In genomic region chr15:57772223-57772957, GRCh38 we compare ENCODE assay signal across 18 cellular contexts.
A peak's percentile ranks its signal among the peaks of the same experiment; 100 is the strongest.
DNase-seq lines count a peak whose midpoint lies in the region; ATAC-seq and TF ChIP-seq lines count a peak whose summit lies in the region.
"Had no signal": no experiment of that assay in that cellular context is flagged by ENCODE, and none has a peak within 500 bp of the region (broad histone marks: within the 10 kb centered on the region; RNA-seq: fewer than 3 reads in every experiment).

No MANE protein-coding gene starts in this region.

- no peak overlapping the region for H3K4me3 Mint-ChIP-seq in osteocyte (ENCODE audit: unreplicated experiment)
- H3K4me3 Mint-ChIP-seq: activated CD4-positive, alpha-beta T cell treated with anti-CD3 and anti-CD28 coated beads, Interleukin-2, amount 10 ng/mL, durations not matched to agents 24 days and 14 days; natural killer cell treated with Interleukin-12 subunit alpha and Interleukin-12 subunit beta and Interleukin-15 and Interleukin-18, amount 100 ng/mL, for 72 hours; stimulated activated naive CD8-positive, alpha-beta T cell treated with anti-CD3 and anti-CD28 coated beads, Interleukin-15, Interleukin-2, amounts not matched to agents 100 ng/mL and 50 ng/mL, for 24 hours; T-helper 1 cell treated with Interleukin-12 subunit alpha and Interleukin-12 subunit beta and Interleukin-4 antibody, amounts not matched to agents 30 μg/mL and 1 μg/mL, for 36 hours had no signal

- TF ChIP-seq RAD21 in HCT116 (IDR thresholded peaks at IDR 0.05; ENCODE audit: low read depth): no peak

- H3K27ac ChIP-seq in HCT116 (ENCODE audit: low read depth, low read length): no peak overlapping the region
- H3K27ac ChIP-seq: BLaER1, right atrium auricular region had no signal

- H3K4me1 Mint-ChIP-seq in osteocyte (ENCODE audit: unreplicated experiment): peaks cover 5% of the 10 kb centered on the region

- BruUV-seq in HCT116 (replicated peaks; lab: Mats Ljungman, UMichigan): no TSS peak

- H3K27ac Mint-ChIP-seq in osteocyte (ENCODE audit: unreplicated experiment): no peak overlapping the region
- H3K27ac Mint-ChIP-seq: activated CD4-positive, alpha-beta T cell treated with anti-CD3 and anti-CD28 coated beads, Interleukin-2, amount 10 ng/mL, durations not matched to agents 24 days and 14 days; natural killer cell treated with Interleukin-12 subunit alpha and Interleukin-12 subunit beta and Interleukin-15 and Interleukin-18, amount 100 ng/mL, for 72 hours; stimulated activated naive CD8-positive, alpha-beta T cell treated with anti-CD3 and anti-CD28 coated beads, Interleukin-15, Interleukin-2, amounts not matched to agents 100 ng/mL and 50 ng/mL, for 24 hours; T-helper 1 cell treated with Interleukin-12 subunit alpha and Interleukin-12 subunit beta and Interleukin-4 antibody, amounts not matched to agents 30 μg/mL and 1 μg/mL, for 36 hours had no signal

- H3K9ac ChIP-seq in HCT116 (ENCODE audit: low read length): no peak overlapping the region
- no peak overlapping the region for H3K9ac ChIP-seq in adipocyte (ENCODE audit: low read length)
- H3K9ac ChIP-seq: BLaER1 had no signal

- H3K4me1 ChIP-seq in HCT116 (ENCODE audit: control insufficient read depth in 1 of 2, insufficient read depth in 2 of 2, low read length in 2 of 2): peaks cover 0 to 6% of the 10 kb centered on the region in 2 experiments; a peak in 1 of 4 replicates
- peaks cover 12% of the 10 kb centered on the region for H3K4me1 ChIP-seq in adipocyte (ENCODE audit: control insufficient read depth, insufficient read depth, low read length)

- RAD21 ChIA-PET in HCT116 (lab: Charles Lee; ENCODE audit: low non-redundant PET in 1 of 2, low total read pairs in 2 of 2, uncharacterized antibody in 2 of 2, unreplicated experiment in 2 of 2): no interaction called here

- H2AFZ ChIP-seq in HCT116 (ENCODE audit: low read depth, low read length, poor library complexity, severe bottlenecking): no peak overlapping the region

- no peak for TF ChIP-seq POLR2A in HCT116 (IDR thresholded peaks at IDR 0.05; ENCODE audit: borderline replicate concordance, extremely low read depth, insufficient read depth, insufficient read length)

- intact Hi-C loops in HCT116 (cut with micrococcal nuclease) (no loop called here), left ventricle myocardium superior (cut with micrococcal nuclease) (no loop called here)

- no peak overlapping the region for H3K4me3 ChIP-seq in HCT116 (replicated peaks in 1 of 2; ENCODE audit: low read depth in 1 of 2, low read length in 2 of 2)
- no peak overlapping the region for H3K4me3 ChIP-seq in adipocyte (ENCODE audit: low read length)
- H3K4me3 ChIP-seq: BLaER1, right atrium auricular region had no signal

- TF ChIP-seq CTCF in HCT116 (IDR thresholded peaks at IDR 0.05 in 2 of 3, conservative IDR thresholded peaks at IDR 0.05 in 1 of 3; ENCODE audit: borderline replicate concordance in 1 of 3, insufficient read depth in 1 of 3, low read depth in 2 of 3, low read length in 2 of 3) (no peak), osteocyte (IDR thresholded peaks at IDR 0.05) (no peak)

- H4K20me1 ChIP-seq in HCT116 (ENCODE audit: insufficient read depth): no peaks in the 10 kb centered on the region
- H4K20me1 ChIP-seq: BLaER1 had no signal

- ATAC-seq in HCT116 (peak; percentile 34; the same call in 1 of the 2 replicates), left ventricle myocardium superior (no peak)
- ATAC-seq: left cardiac atrium had no signal

- no peaks in the 10 kb centered on the region for H3K79me2 ChIP-seq in HCT116 (ENCODE audit: insufficient read depth, low read length)

- H3K27me3 ChIP-seq in HCT116 (ENCODE audit: insufficient read depth, low read length) (no peaks in the 10 kb centered on the region), adipocyte (replicated peaks; ENCODE audit: control insufficient read depth, insufficient read depth, low read length) (peaks cover 8% of the 10 kb centered on the region)
- H3K27me3 ChIP-seq: right atrium auricular region had no signal

- H3K36me3 Mint-ChIP-seq in osteocyte (ENCODE audit: unreplicated experiment): no peaks in the 10 kb centered on the region
- H3K36me3 Mint-ChIP-seq: natural killer cell treated with Interleukin-12 subunit alpha and Interleukin-12 subunit beta and Interleukin-15 and Interleukin-18, amount 100 ng/mL, for 72 hours had no signal

- no peak overlapping the region for H3K4me2 ChIP-seq in HCT116 (ENCODE audit: low read length)
- H3K4me2 ChIP-seq: BLaER1 had no signal

- peaks cover 2% of the 10 kb centered on the region for H3K27me3 Mint-ChIP-seq in osteocyte (ENCODE audit: unreplicated experiment)
- H3K27me3 Mint-ChIP-seq: stimulated activated naive CD8-positive, alpha-beta T cell treated with anti-CD3 and anti-CD28 coated beads, Interleukin-15, Interleukin-2, amounts not matched to agents 100 ng/mL and 50 ng/mL, for 24 hours had no signal

- POLR2A ChIA-PET in HCT116 (lab: Charles Lee): no interaction called here

- DNase-seq in AG08395 (ENCODE audit: low spot score) (peak; percentile 61), HCT116 (ENCODE audit: low read depth, low spot score) (no peak), adipocyte (ENCODE audit: low read depth) (peak; percentile 10), foreskin melanocyte (peak; percentile 60), left ventricle myocardium superior (no peak), NCI-H1105 treated with DMSO at 0.1 percent for 48 hours (lab: John Stamatoyannopoulos, UW) (no peak), osteocyte (ENCODE audit: extremely low spot score, unreplicated experiment) (no peak), middle frontal gyrus (ENCODE audit: extremely low spot score, low spot score) (no peak)
- DNase-seq: activated CD4-positive, alpha-beta T cell treated with anti-CD3 and anti-CD28 coated beads, Interleukin-2, amount 10 ng/mL, durations not matched to agents 24 days and 14 days; caudate nucleus; GF-D8; left cardiac atrium; stimulated activated CD4-positive, alpha-beta T cell treated with anti-CD3 and anti-CD28 coated beads, Interleukin-4, amount 100 ng/mL, for 24 hours had no signal

- CTCF ChIA-PET in HCT116 (lab: Charles Lee): no interaction called here

- H3K9me3 ChIP-seq in HCT116 (ENCODE audit: control insufficient read depth in 1 of 2, insufficient read depth in 1 of 2, low read depth in 1 of 2, low read length in 2 of 2) (no peaks in the 10 kb centered on the region), adipocyte (ENCODE audit: control insufficient read depth, low read length) (no peaks in the 10 kb centered on the region)
- H3K9me3 ChIP-seq: BLaER1, right atrium auricular region had no signal

- H3K36me3 ChIP-seq in HCT116 (ENCODE audit: control insufficient read depth in 1 of 2, insufficient read depth in 2 of 2, low read length in 2 of 2) (no peaks in the 10 kb centered on the region), adipocyte (ENCODE audit: control insufficient read depth, insufficient read depth, low read length, severe bottlenecking) (no peaks in the 10 kb centered on the region)
- H3K36me3 ChIP-seq: BLaER1, right atrium auricular region had no signal

- no peaks in the 10 kb centered on the region for H3K9me3 Mint-ChIP-seq in osteocyte (ENCODE audit: unreplicated experiment)
- H3K9me3 Mint-ChIP-seq: activated CD4-positive, alpha-beta T cell treated with anti-CD3 and anti-CD28 coated beads, Interleukin-2, amount 10 ng/mL, durations not matched to agents 24 days and 14 days; natural killer cell treated with Interleukin-12 subunit alpha and Interleukin-12 subunit beta and Interleukin-15 and Interleukin-18, amount 100 ng/mL, for 72 hours; stimulated activated naive CD8-positive, alpha-beta T cell treated with anti-CD3 and anti-CD28 coated beads, Interleukin-15, Interleukin-2, amounts not matched to agents 100 ng/mL and 50 ng/mL, for 24 hours; T-helper 1 cell treated with Interleukin-12 subunit alpha and Interleukin-12 subunit beta and Interleukin-4 antibody, amounts not matched to agents 30 μg/mL and 1 μg/mL, for 36 hours had no signal

- no peaks in the 10 kb centered on the region for H3K9me2 ChIP-seq in HCT116 (ENCODE audit: insufficient read depth)

TF ChIP-seq in HCT116, 20 proteins besides CTCF, POLR2A, EP300 and RAD21:
- no peak for TF ChIP-seq CEBPB (IDR thresholded peaks at IDR 0.05; ENCODE audit: low read depth)

Comparison
In these comparisons a context has a peak if more than half of its experiments do, and no peak if none do; other contexts are left out.
1. DNase-seq: peak in AG08395 (single experiment), adipocyte (single experiment) and foreskin melanocyte (single experiment); none in HCT116 (single experiment), left ventricle myocardium superior (single experiment), NCI-H1105 treated with DMSO at 0.1 percent for 48 hours (single experiment), osteocyte (single experiment) and middle frontal gyrus (single experiment).